8 cellular contexts compared by ENCODE assay signal in genomic region chr5:31635446-31635845, GRCh38. TPM values are rescaled to one million over a fixed set of nuclear protein-coding genes. Genes with fewer than 3 reads are reported as not detected.
"Had no signal": no experiment of that assay in that cellular context is flagged by ENCODE, and none has a peak within 500 bp of the region (broad histone marks: within the 10 kb centered on the region; RNA-seq: fewer than 3 reads in every experiment).

No MANE protein-coding gene starts in this region.

- H3K27ac Mint-ChIP-seq: HFFc6, IgD-negative memory B cell had no signal

- DNase-seq: GOT3, H7, HFFc6 had no signal

- H3K4me3 ChIP-seq: HAP-1 had no signal

- H3K9me3 Mint-ChIP-seq: HFFc6, IgD-negative memory B cell had no signal

- H3K9me3 ChIP-seq: HAP-1 had no signal

- H3K36me3 ChIP-seq: HAP-1 had no signal

- ATAC-seq: HCT116, HepG2 had no signal

- H3K36me3 Mint-ChIP-seq: IgD-negative memory B cell had no signal

- H3K4me3 Mint-ChIP-seq: HFFc6, IgD-negative memory B cell had no signal

- H3K27ac ChIP-seq: HL-60 had no signal

RNA-seq across cellular contexts. Expression of gene PDZD2, which starts 3.5 kb away (rescaled TPM):
- total RNA-seq: HepG2 had no signal
